In genomic region chr10:69270990-69271389, GRCh38 we compare ENCODE assay signal across 22 cellular contexts. TPM values are rescaled to one million over a fixed set of nuclear protein-coding genes. Genes with fewer than 3 reads are reported as not detected.
DNase-seq lines count a peak whose midpoint lies in the region; ATAC-seq and TF ChIP-seq lines count a peak whose summit lies in the region.
"Had no signal": no experiment of that assay in that cellular context is flagged by ENCODE, and none has a peak within 500 bp of the region (broad histone marks: within the 10 kb centered on the region; RNA-seq: fewer than 3 reads in every experiment).

No MANE protein-coding gene starts in this region.

- H3K9me3 ChIP-seq in BLaER1 treated with 17β-estradiol and CSF1 and Interleukin-3, amounts not matched to agents 10 nM and 100 nM (replicated peaks in 1 of 11), result no peaks in the 10 kb centered on the region; a peak in 1 of 22 replicates
- H3K9me3 ChIP-seq in OCI-LY7 (ENCODE audit: low read length) (no peaks in the 10 kb centered on the region), left ventricle myocardium inferior (replicated peaks) (peaks cover 5% of the 10 kb centered on the region)
- H3K9me3 ChIP-seq: A549, BE2C had no signal

- H4K20me1 ChIP-seq in BLaER1 treated with 17β-estradiol and CSF1 and Interleukin-3, amounts not matched to agents 10 nM and 100 nM, result no peaks in the 10 kb centered on the region
- no peaks in the 10 kb centered on the region for H4K20me1 ChIP-seq in OCI-LY7 (ENCODE audit: insufficient read depth, low read length)

- ATAC-seq in GM19035 (IDR thresholded peaks at IDR 0.05; ENCODE audit: unreplicated experiment), result no peak
- ATAC-seq: A549 had no signal

- TF ChIP-seq CTCF in OCI-LY7 (conservative IDR thresholded peaks at IDR 0.05; ENCODE audit: low read length), result no peak
- TF ChIP-seq CTCF in endothelial cell (IDR thresholded peaks at IDR 0.05; ENCODE audit: unreplicated experiment), result no peak
- TF ChIP-seq CTCF in left ventricle myocardium inferior (IDR thresholded peaks at IDR 0.05; ENCODE audit: borderline replicate concordance), result no peak

- peaks cover 13% of the 10 kb centered on the region for H3K4me1 Mint-ChIP-seq in endothelial cell (ENCODE audit: unreplicated experiment)

- H3K27ac ChIP-seq in BLaER1 treated with 17β-estradiol and CSF1 and Interleukin-3, amounts not matched to agents 10 nM and 100 nM, result no peak overlapping the region
- H3K27ac ChIP-seq in OCI-LY7 (ENCODE audit: low read depth, low read length, poor library complexity, severe bottlenecking) (no peak overlapping the region), left ventricle myocardium inferior (replicated peaks) (no peak overlapping the region)
- H3K27ac ChIP-seq: A549, GM23248 had no signal

- no TSS peak for BruUV-seq in OCI-LY7 (replicated peaks; lab: Mats Ljungman, UMichigan)

- H3K27ac Mint-ChIP-seq in endothelial cell (ENCODE audit: unreplicated experiment), result peak overlapping the region; percentile 32
- H3K27ac Mint-ChIP-seq: CD4-positive, alpha-beta memory T cell had no signal

- H2AFZ ChIP-seq in OCI-LY7 (ENCODE audit: low read length), result peak overlapping the region; percentile 78; the same call in 1 of the 2 replicates
- H2AFZ ChIP-seq: GM23248 had no signal

- POLR2A ChIA-PET in OCI-LY7 (lab: Charles Lee), result no interaction called here

- no peaks in the 10 kb centered on the region for H3K27me3 ChIP-seq in BLaER1 treated with 17β-estradiol and CSF1 and Interleukin-3, amounts not matched to agents 10 nM and 100 nM
- H3K27me3 ChIP-seq in left ventricle myocardium inferior (ENCODE audit: low read depth), result no peaks in the 10 kb centered on the region
- H3K27me3 ChIP-seq: BE2C had no signal

- H3K36me3 Mint-ChIP-seq in endothelial cell (ENCODE audit: low read depth, unreplicated experiment), result no peaks in the 10 kb centered on the region

- H3K4me1 ChIP-seq in BLaER1 treated with 17β-estradiol and CSF1 and Interleukin-3, amounts not matched to agents 10 nM and 100 nM, result peaks cover 0 to 11% (median 8%) of the 10 kb centered on the region in 10 experiments; a peak in 11 of 20 replicates
- H3K4me1 ChIP-seq in OCI-LY7 (ENCODE audit: insufficient read depth, low read length, poor library complexity, severe bottlenecking) (peaks cover 7% of the 10 kb centered on the region), left ventricle myocardium inferior (no peaks in the 10 kb centered on the region)
- H3K4me1 ChIP-seq: BE2C had no signal

- H3K4me2 ChIP-seq in BLaER1 treated with 17β-estradiol and CSF1 and Interleukin-3, amounts not matched to agents 10 nM and 100 nM, result peak overlapping the region in 7 of 11 experiments; percentile 3 to 40 (median 23); a peak in 9 of 22 replicates
- no peak overlapping the region for H3K4me2 ChIP-seq in OCI-LY7 (ENCODE audit: low read length)
- H3K4me2 ChIP-seq: A549 had no signal

- intact Hi-C loops in OCI-LY7 (cut with micrococcal nuclease; ENCODE audit: unreplicated experiment), result no loop called here
- intact Hi-C loops in left ventricle myocardium inferior (cut with micrococcal nuclease), result no loop called here

- no peaks in the 10 kb centered on the region for H3K27me3 Mint-ChIP-seq in endothelial cell (ENCODE audit: unreplicated experiment)
- H3K27me3 Mint-ChIP-seq: CD4-positive, alpha-beta memory T cell had no signal

- CTCF ChIA-PET in OCI-LY7 (lab: Charles Lee; ENCODE audit: unreplicated experiment), result no interaction called here

- DNase-seq in OCI-LY7 (ENCODE audit: low spot score), result no peak
- no peak for DNase-seq in endothelial cell (ENCODE audit: low spot score)
- peak; percentile 55 for DNase-seq in lung microvascular endothelial cell (ENCODE audit: low read depth in 2 of 2)
- no peak for DNase-seq in left ventricle myocardium inferior
- no peak for DNase-seq in NCI-H2196 (lab: John Stamatoyannopoulos, UW; ENCODE audit: unreplicated experiment)
- DNase-seq: 8988T; ACHN; AML-193; BE2C; C1 segment of cervical spinal cord; Calu3; CD4-positive, alpha-beta memory T cell; COR-L47; DMS53; DMS79 treated with DMSO at 0.1 percent for 48 hours; GF-D8; GM23248; H7; HCEC 1CT had no signal

- no peak overlapping the region for H3K4me3 ChIP-seq in BLaER1 treated with 17β-estradiol and CSF1 and Interleukin-3, amounts not matched to agents 10 nM and 100 nM
- H3K4me3 ChIP-seq in OCI-LY7 (ENCODE audit: low read depth, low read length, poor library complexity, severe bottlenecking) (no peak overlapping the region), left ventricle myocardium inferior (no peak overlapping the region)
- H3K4me3 ChIP-seq: A549, GM23248 had no signal

- no peaks in the 10 kb centered on the region for H3K36me3 ChIP-seq in BLaER1 treated with 17β-estradiol and CSF1 and Interleukin-3, amounts not matched to agents 10 nM and 100 nM
- H3K36me3 ChIP-seq in OCI-LY7 (ENCODE audit: insufficient read depth, low read length), result no peaks in the 10 kb centered on the region
- no peaks in the 10 kb centered on the region for H3K36me3 ChIP-seq in left ventricle myocardium inferior
- H3K36me3 ChIP-seq: BE2C had no signal

- H3K9me2 ChIP-seq in OCI-LY7 (ENCODE audit: insufficient read depth, low read length), result no peaks in the 10 kb centered on the region

- H3K9me3 Mint-ChIP-seq in endothelial cell (ENCODE audit: unreplicated experiment), result no peaks in the 10 kb centered on the region
- H3K9me3 Mint-ChIP-seq: CD4-positive, alpha-beta memory T cell had no signal

- H3K9ac ChIP-seq in BLaER1 treated with 17β-estradiol and CSF1 and Interleukin-3, amounts not matched to agents 10 nM and 100 nM, result no peak overlapping the region
- H3K9ac ChIP-seq: GM23248 had no signal

- no peaks in the 10 kb centered on the region for H3K79me2 ChIP-seq in OCI-LY7 (ENCODE audit: insufficient read depth, low read depth, low read length)

- H3K4me3 Mint-ChIP-seq in endothelial cell (ENCODE audit: unreplicated experiment), result no peak overlapping the region
- H3K4me3 Mint-ChIP-seq: CD4-positive, alpha-beta memory T cell had no signal

RNA-seq across cellular contexts. Expression of gene HK1, which starts 7.3 kb away (rescaled TPM):
- 9.7 and 13.1 TPM in 2 replicates for total RNA-seq in OCI-LY7 (2014; rRNA removed; shearing (Covaris generic))
- total RNA-seq in OCI-LY7 (2022), result 23.1 and 31.5 TPM in 2 replicates
- total RNA-seq in endothelial cell (ENCODE audit: unreplicated experiment), result 162 TPM
- 86.7 and 93.3 TPM in 2 replicates for total RNA-seq in lung microvascular endothelial cell
- total RNA-seq in left ventricle myocardium inferior, result 219 TPM

RNA-seq across cellular contexts. Expression of gene HKDC1, which starts 50.9 kb away (rescaled TPM):
- total RNA-seq in OCI-LY7 (2014; rRNA removed; shearing (Covaris generic)), result not detected in 2 replicates
- total RNA-seq in OCI-LY7 (2022), result not detected in 2 replicates
- 0.31 TPM for total RNA-seq in endothelial cell (ENCODE audit: unreplicated experiment)
- under 0.01 TPM in 1 of 2 replicates, not detected in the other for total RNA-seq in lung microvascular endothelial cell
- total RNA-seq in left ventricle myocardium inferior, result not detected

Comparison
In these comparisons a context has a peak if more than half of its experiments do, and no peak if none do; other contexts are left out.
1. DNase-seq: peak in lung microvascular endothelial cell (2 of 2); none in OCI-LY7 (single experiment), endothelial cell (single experiment), left ventricle myocardium inferior (single experiment) and NCI-H2196 (single experiment).